8 cellular contexts compared by ENCODE assay signal in the genomic region with DNA sequence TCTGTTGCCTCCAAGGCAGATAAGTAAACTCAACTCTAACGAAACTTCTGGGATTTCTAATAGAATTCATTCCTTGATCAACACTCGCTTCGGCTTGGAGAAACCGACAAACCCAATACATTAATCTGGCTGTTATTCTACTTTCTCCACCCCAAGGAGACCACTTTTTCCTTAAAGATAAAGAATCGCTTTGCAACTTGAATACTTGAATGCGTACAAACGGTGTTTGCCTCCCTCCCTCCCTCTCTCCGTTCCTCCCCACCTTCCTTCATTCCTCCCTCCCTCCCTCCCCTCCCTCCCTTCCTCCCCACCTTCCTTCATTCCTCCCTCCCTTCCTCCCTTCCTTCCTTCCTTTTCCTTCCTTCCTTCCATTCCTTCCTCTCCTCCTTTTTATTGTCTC.
"Had no signal": no experiment of that assay in that cellular context is flagged by ENCODE, and none has a peak within 500 bp of the region (broad histone marks: within the 10 kb centered on the region; RNA-seq: fewer than 3 reads in every experiment).

No MANE protein-coding gene starts in this region.

- FAIRE-seq: G401.6, GM12878, GM12891, GM12892, GM18507, GM19239 had no signal

- ATAC-seq: GM12878 had no signal

- H3K4me3 ChIP-seq: GM12878 had no signal

- DNase-seq: GDM1, GF-D8 had no signal
